17 cellular contexts compared by ENCODE assay signal in the genomic region with DNA sequence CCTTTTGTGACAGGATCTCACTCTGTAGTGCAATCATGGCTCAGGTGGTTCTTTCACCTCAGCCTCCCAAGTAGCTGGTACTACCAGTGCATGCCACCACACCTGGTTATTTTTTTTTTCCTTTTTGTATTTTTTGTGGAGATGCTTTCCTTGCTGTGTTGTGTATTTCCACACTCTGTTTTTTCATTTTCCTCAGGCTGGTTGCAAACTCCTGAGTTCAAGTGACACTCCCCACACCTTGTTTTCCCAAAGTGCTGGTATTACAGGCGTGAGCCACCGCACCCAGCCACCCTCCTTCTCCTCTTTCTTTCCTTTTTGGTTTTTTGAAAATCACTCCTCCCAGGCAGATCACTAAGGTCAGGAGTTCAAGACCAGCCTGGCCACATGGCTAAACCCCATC.
DNase-seq lines count a peak whose midpoint lies in the region; TF ChIP-seq lines count a peak whose summit lies in the region.
"Had no signal": no experiment of that assay in that cellular context is flagged by ENCODE, and none has a peak within 500 bp of the region (broad histone marks: within the 10 kb centered on the region; RNA-seq: fewer than 3 reads in every experiment).

No MANE protein-coding gene starts in this region.

- no peaks in the 10 kb centered on the region for H3K27me3 Mint-ChIP-seq in activated CD4-positive, alpha-beta T cell treated with anti-CD3 and anti-CD28 coated beads, Interleukin-2, amount 10 ng/mL, durations not matched to agents 7 days and 5 days
- H3K27me3 Mint-ChIP-seq in Calu3 (ENCODE audit: unreplicated experiment), result no peaks in the 10 kb centered on the region

- no peaks in the 10 kb centered on the region for H3K4me1 Mint-ChIP-seq in activated CD4-positive, alpha-beta T cell treated with anti-CD3 and anti-CD28 coated beads, Interleukin-2, amount 10 ng/mL, durations not matched to agents 7 days and 5 days
- H3K4me1 Mint-ChIP-seq in Calu3 (ENCODE audit: low read depth, unreplicated experiment), result peaks cover 19% of the 10 kb centered on the region
- H3K4me1 Mint-ChIP-seq: CD8-positive, alpha-beta memory T cell had no signal

- no peaks in the 10 kb centered on the region for H3K4me1 ChIP-seq in HAP-1

- CTCF ChIA-PET in activated CD4-positive, alpha-beta T cell treated with anti-CD3 and anti-CD28 coated beads, Interleukin-2, amount 10 ng/mL, durations not matched to agents 7 days and 5 days (lab: Charles Lee), result no interaction called here
- CTCF ChIA-PET in Calu3 (lab: Charles Lee), result interaction anchor here (0.7 kb wide), 1 partner anchor 1180 kb away, joined by 5 read pairs; no protein-coding TSS in a partner anchor

- intact Hi-C loops in Calu3 (cut with micrococcal nuclease; ENCODE audit: unreplicated experiment), result loop anchor here (5.0 kb wide), 1 partner anchor 38 kb away; no protein-coding TSS in a partner anchor

- H3K9me3 ChIP-seq in HAP-1, result no peaks in the 10 kb centered on the region
- H3K9me3 ChIP-seq: A549 had no signal

- TF ChIP-seq CTCF in Calu3 (IDR thresholded peaks at IDR 0.05; ENCODE audit: unreplicated experiment), result no peak

- H3K27ac ChIP-seq in epithelial cell of prostate, result peak overlapping the region; percentile 56
- H3K27ac ChIP-seq: A549, C4-2B had no signal

- no peaks in the 10 kb centered on the region for H3K36me3 Mint-ChIP-seq in activated CD4-positive, alpha-beta T cell treated with anti-CD3 and anti-CD28 coated beads, Interleukin-2, amount 10 ng/mL, durations not matched to agents 7 days and 5 days (ENCODE audit: low read depth)
- peaks cover 6% of the 10 kb centered on the region for H3K36me3 Mint-ChIP-seq in Calu3 (ENCODE audit: insufficient read depth, unreplicated experiment)
- H3K36me3 Mint-ChIP-seq: CD8-positive, alpha-beta memory T cell had no signal

- no peaks in the 10 kb centered on the region for H3K36me3 ChIP-seq in HAP-1 (replicated peaks)

- no peak overlapping the region for H3K4me3 Mint-ChIP-seq in activated CD4-positive, alpha-beta T cell treated with anti-CD3 and anti-CD28 coated beads, Interleukin-2, amount 10 ng/mL, durations not matched to agents 7 days and 5 days
- H3K4me3 Mint-ChIP-seq in Calu3 (ENCODE audit: low read depth, unreplicated experiment), result no peak overlapping the region
- H3K4me3 Mint-ChIP-seq: CD4-positive, alpha-beta T cell; GM23338; H9; HFFc6 had no signal

- peak overlapping the region; percentile 36 for H3K27ac Mint-ChIP-seq in activated CD4-positive, alpha-beta T cell treated with anti-CD3 and anti-CD28 coated beads, Interleukin-2, amount 10 ng/mL, durations not matched to agents 7 days and 5 days
- H3K27ac Mint-ChIP-seq in Calu3 (ENCODE audit: unreplicated experiment), result peak overlapping the region; percentile 58
- H3K27ac Mint-ChIP-seq: CD4-positive, alpha-beta T cell; CD8-positive, alpha-beta memory T cell; GM23338; H9; HFFc6 had no signal

- POLR2A ChIA-PET in activated CD4-positive, alpha-beta T cell treated with anti-CD3 and anti-CD28 coated beads, Interleukin-2, amount 10 ng/mL, durations not matched to agents 7 days and 5 days (lab: Charles Lee), result no interaction called here

- in situ Hi-C loops in HAP-1 (cut with MboI; ENCODE audit: low sequenced_read_pairs), result no loop called here

- H3K4me3 ChIP-seq in HAP-1, result no peak overlapping the region
- H3K4me3 ChIP-seq: A549, GM23338 had no signal

- H3K9me3 Mint-ChIP-seq in activated CD4-positive, alpha-beta T cell treated with anti-CD3 and anti-CD28 coated beads, Interleukin-2, amount 10 ng/mL, durations not matched to agents 7 days and 5 days, result no peaks in the 10 kb centered on the region
- peaks cover 5% of the 10 kb centered on the region for H3K9me3 Mint-ChIP-seq in Calu3 (ENCODE audit: low read depth, unreplicated experiment)
- H3K9me3 Mint-ChIP-seq: CD4-positive, alpha-beta T cell had no signal

- no peak for DNase-seq in activated CD4-positive, alpha-beta T cell treated with anti-CD3 and anti-CD28 coated beads, Interleukin-2, amount 10 ng/mL, durations not matched to agents 7 days and 5 days
- DNase-seq in activated CD4-positive, alpha-beta T cell treated with anti-CD3 and anti-CD28 coated beads, Interleukin-2, amount 50 U/mL, for 1 hour, result no peak
- DNase-seq in Calu3 (no peak), epithelial cell of prostate (ENCODE audit: low read depth, low spot score) (no peak), HAP-1 (ENCODE audit: low spot score in 2 of 2) (no peak), MV-4-11 (lab: John Stamatoyannopoulos, UW) (no peak)
- DNase-seq in stimulated activated CD8-positive, alpha-beta memory T cell treated with anti-CD3 and anti-CD28 coated beads, Interleukin-4, amount 100 ng/mL, for 48 hours, result no peak
- DNase-seq: 8988T; ACHN; CD4-positive, alpha-beta T cell; CD8-positive, alpha-beta memory T cell; DMS79 treated with DMSO at 0.1 percent for 48 hours; H9; HFFc6 had no signal

- BruUV-seq in Calu3 (replicated peaks; lab: Mats Ljungman, UMichigan), result no TSS peak

- no peaks in the 10 kb centered on the region for H3K27me3 ChIP-seq in HAP-1 (ENCODE audit: low read depth)
